Comparison of ENCODE assay signal across 8 cellular contexts in the genomic region with DNA sequence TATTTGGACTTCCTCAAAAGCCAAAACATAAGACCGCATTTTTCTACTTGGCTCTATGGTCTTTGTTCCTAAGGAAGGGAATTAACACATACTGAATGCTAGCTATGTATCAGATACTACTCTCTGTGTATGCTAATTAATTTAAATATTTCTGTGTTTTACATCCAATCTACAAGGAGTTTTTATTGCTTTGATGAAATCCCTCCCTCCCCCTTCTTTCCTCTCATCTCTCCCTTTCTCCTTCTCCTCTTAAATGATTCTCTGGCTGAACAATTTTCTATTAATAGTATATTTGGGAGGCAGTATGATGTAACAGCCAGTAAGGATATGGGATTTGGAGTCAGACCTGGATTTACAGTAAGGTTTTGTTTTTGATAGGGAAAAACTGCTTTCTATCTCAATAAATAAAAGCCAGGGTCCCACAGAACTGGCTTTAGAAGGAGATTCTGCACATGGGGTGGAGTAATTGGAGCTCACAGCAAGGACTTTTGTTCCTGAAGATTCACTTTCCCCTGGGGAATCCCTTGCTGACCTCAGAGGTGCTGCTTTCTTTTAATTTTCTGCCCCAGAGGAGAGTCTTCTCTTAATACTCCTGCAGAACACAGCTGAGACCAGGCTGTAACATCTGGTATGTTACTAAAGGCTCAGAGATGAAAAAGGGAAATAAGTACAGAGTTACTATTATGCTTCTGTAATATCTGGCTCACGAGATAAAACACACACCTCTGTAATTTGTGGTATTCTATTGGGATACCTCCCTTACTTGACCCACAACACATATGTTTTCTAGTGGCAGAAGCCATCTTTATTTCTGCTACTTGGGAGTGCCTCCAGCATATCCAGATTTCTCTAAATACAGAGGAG. TPM values are rescaled to one million over a fixed set of nuclear protein-coding genes. Genes with fewer than 3 reads are reported as not detected.
DNase-seq lines count a peak whose midpoint lies in the region; ATAC-seq lines count a peak whose summit lies in the region.

No MANE protein-coding gene starts in this region.

- H3K36me3 Mint-ChIP-seq in activated naive CD4-positive, alpha-beta T cell treated with anti-CD3 and anti-CD28 coated beads, Interleukin-2, amount 50 U/mL, for 24 hours: peaks cover 2% of the 10 kb centered on the region
- no peaks in the 10 kb centered on the region for H3K36me3 Mint-ChIP-seq in stimulated activated naive CD8-positive, alpha-beta T cell treated with anti-CD3 and anti-CD28 coated beads, Interleukin-15, Interleukin-2, amounts not matched to agents 100 ng/mL and 50 ng/mL, for 24 hours (ENCODE audit: low read depth)

- peaks cover 68% of the 10 kb centered on the region for H3K4me1 Mint-ChIP-seq in activated naive CD4-positive, alpha-beta T cell treated with anti-CD3 and anti-CD28 coated beads, Interleukin-2, amount 50 U/mL, for 24 hours
- peaks cover 70% of the 10 kb centered on the region for H3K4me1 Mint-ChIP-seq in stimulated activated naive CD8-positive, alpha-beta T cell treated with anti-CD3 and anti-CD28 coated beads, Interleukin-15, Interleukin-2, amounts not matched to agents 100 ng/mL and 50 ng/mL, for 24 hours (ENCODE audit: low read depth)

- no peak for DNase-seq in activated naive CD4-positive, alpha-beta T cell treated with anti-CD3 and anti-CD28 coated beads, Interleukin-2, amount 50 U/mL, for 16 hours
- DNase-seq in SK-N-DZ (ENCODE audit: low spot score) (peak; percentile 8), Right ventricle myocardium superior (no peak), HuH-7 (ENCODE audit: low spot score) (no peak), RKO (ENCODE audit: low spot score) (no peak), cortex of kidney (lab: John Stamatoyannopoulos, UW) (no peak)

- no peaks in the 10 kb centered on the region for H3K27me3 Mint-ChIP-seq in activated naive CD4-positive, alpha-beta T cell treated with anti-CD3 and anti-CD28 coated beads, Interleukin-2, amount 50 U/mL, for 24 hours
- H3K27me3 Mint-ChIP-seq in stimulated activated naive CD8-positive, alpha-beta T cell treated with anti-CD3 and anti-CD28 coated beads, Interleukin-15, Interleukin-2, amounts not matched to agents 100 ng/mL and 50 ng/mL, for 24 hours: no peaks in the 10 kb centered on the region

- peak overlapping the region; percentile 74 for H3K4me3 Mint-ChIP-seq in activated naive CD4-positive, alpha-beta T cell treated with anti-CD3 and anti-CD28 coated beads, Interleukin-2, amount 50 U/mL, for 24 hours
- H3K4me3 Mint-ChIP-seq in stimulated activated naive CD8-positive, alpha-beta T cell treated with anti-CD3 and anti-CD28 coated beads, Interleukin-15, Interleukin-2, amounts not matched to agents 100 ng/mL and 50 ng/mL, for 24 hours: peak overlapping the region; percentile 70

- intact Hi-C loops in Right ventricle myocardium superior (cut with DNase I): no loop called here

- peak overlapping the region; percentile 80 for H3K27ac Mint-ChIP-seq in activated naive CD4-positive, alpha-beta T cell treated with anti-CD3 and anti-CD28 coated beads, Interleukin-2, amount 50 U/mL, for 24 hours
- H3K27ac Mint-ChIP-seq in stimulated activated naive CD8-positive, alpha-beta T cell treated with anti-CD3 and anti-CD28 coated beads, Interleukin-15, Interleukin-2, amounts not matched to agents 100 ng/mL and 50 ng/mL, for 24 hours: peak overlapping the region; percentile 91

- peak; percentile 76 for ATAC-seq in Right ventricle myocardium superior (ENCODE audit: poor library complexity)

- H3K9me3 Mint-ChIP-seq in activated naive CD4-positive, alpha-beta T cell treated with anti-CD3 and anti-CD28 coated beads, Interleukin-2, amount 50 U/mL, for 24 hours: no peaks in the 10 kb centered on the region
- H3K9me3 Mint-ChIP-seq in stimulated activated naive CD8-positive, alpha-beta T cell treated with anti-CD3 and anti-CD28 coated beads, Interleukin-15, Interleukin-2, amounts not matched to agents 100 ng/mL and 50 ng/mL, for 24 hours: no peaks in the 10 kb centered on the region

RNA-seq across cellular contexts. Expression of gene EPB41, which starts 13.3 kb away (rescaled TPM):
- polyA plus RNA-seq in SK-N-DZ (2014; cell fraction: cytosol; rRNA removed): 79.5 and 92.7 TPM in 2 replicates
- polyA plus RNA-seq in SK-N-DZ (2014; cell fraction: nucleus; rRNA removed): 41.3 and 55.5 TPM in 2 replicates
- 24.0 TPM for total RNA-seq in Right ventricle myocardium superior
